In genomic region chrX:153927686-153927935, GRCh38 we compare ENCODE assay signal across 8 cellular contexts. TPM values are rescaled to one million over a fixed set of nuclear protein-coding genes. Genes with fewer than 3 reads are reported as not detected.
DNase-seq lines count a peak whose midpoint lies in the region; ATAC-seq, FAIRE-seq and TF ChIP-seq lines count a peak whose summit lies in the region.

No MANE protein-coding gene starts in this region.

- H3F3A ChIP-seq in OCI-LY1 (ENCODE audit: insufficient read depth, low read length), result no peaks in the 10 kb centered on the region

- no peaks in the 10 kb centered on the region for H3K9me3 ChIP-seq in CD4-positive, alpha-beta T cell (ENCODE audit: control insufficient read depth, low read length)
- H3K9me3 ChIP-seq in OCI-LY1 (ENCODE audit: low read length) (no peaks in the 10 kb centered on the region), endothelial cell of umbilical vein (replicated peaks; ENCODE audit: control insufficient read depth, insufficient read depth, low read length) (no peaks in the 10 kb centered on the region), osteoblast (ENCODE audit: low read depth, low read length) (no peaks in the 10 kb centered on the region)

- peaks cover 31% of the 10 kb centered on the region; the same call in 1 of the 2 replicates for H3K36me3 ChIP-seq in OCI-LY1 (ENCODE audit: insufficient read depth, low read length)
- peaks cover 0 to 14% of the 10 kb centered on the region in 2 experiments for H3K36me3 ChIP-seq in endothelial cell of umbilical vein (ENCODE audit: control insufficient read depth in 2 of 2, extremely low read depth in 1 of 2, insufficient read depth in 2 of 2, low read length in 2 of 2)
- peaks cover 22% of the 10 kb centered on the region for H3K36me3 ChIP-seq in osteoblast (ENCODE audit: insufficient read depth, low read length)

- peak in 1 of 10 experiments; percentile 15 for DNase-seq in CD4-positive, alpha-beta T cell
- DNase-seq in endothelial cell of umbilical vein (ENCODE audit: low read depth, low spot score) (no peak), osteoblast (ENCODE audit: insufficient read length, low spot score, missing footprints) (no peak), iPS-NIHi7 (ENCODE audit: extremely low spot score) (no peak), ecto neural progenitor cell (ENCODE audit: low spot score) (no peak)

- peaks cover 56% of the 10 kb centered on the region for H3K36me3 Mint-ChIP-seq in CD4-positive, alpha-beta T cell (ENCODE audit: low read depth)

- no peaks in the 10 kb centered on the region for H3K9me1 ChIP-seq in endothelial cell of umbilical vein (replicated peaks; ENCODE audit: control insufficient read depth, extremely low read depth, insufficient read depth, low read length)

- peak overlapping the region; percentile 93 for H3K4me3 Mint-ChIP-seq in CD4-positive, alpha-beta T cell

- BruUV-seq in endothelial cell of umbilical vein (replicated peaks; lab: Mats Ljungman, UMichigan), result TSS peak; percentile 38

- no peak for TF ChIP-seq POLR2A in endothelial cell of umbilical vein (IDR thresholded peaks at IDR 0.05; ENCODE audit: low read depth, low read length)

- H3K4me3 ChIP-seq in OCI-LY1 (ENCODE audit: low read depth, low read length, poor library complexity, severe bottlenecking) (peak overlapping the region; percentile 95), endothelial cell of umbilical vein (replicated peaks in 1 of 3; ENCODE audit: insufficient read depth in 1 of 3, low read depth in 1 of 3, low read length in 3 of 3) (peak overlapping the region in 2 of 3 experiments; percentile 44 to 49), osteoblast (ENCODE audit: insufficient read depth, low read length) (peak overlapping the region; percentile 76)

- H3K4me1 Mint-ChIP-seq in CD4-positive, alpha-beta T cell (ENCODE audit: low read depth), result peaks cover 43% of the 10 kb centered on the region

- dilution Hi-C loops in endothelial cell of umbilical vein (cut with MboI; ENCODE audit: extremely low pct_ligation_motif_present, low sequenced_read_pairs), result no loop called here

- H3K79me2 ChIP-seq in OCI-LY1 (ENCODE audit: insufficient read depth, low read length) (no peaks in the 10 kb centered on the region), endothelial cell of umbilical vein (ENCODE audit: control insufficient read depth, insufficient read depth, low read length) (peaks cover 13% of the 10 kb centered on the region), osteoblast (ENCODE audit: insufficient read depth, low read length) (peaks cover 18% of the 10 kb centered on the region)

- H2AFZ ChIP-seq in OCI-LY1 (ENCODE audit: low read length) (no peak overlapping the region), endothelial cell of umbilical vein (ENCODE audit: low read depth, low read length) (no peak overlapping the region), osteoblast (ENCODE audit: low read length) (peak overlapping the region; percentile 61)

- peaks cover 59% of the 10 kb centered on the region for H3K4me1 ChIP-seq in OCI-LY1 (ENCODE audit: insufficient read depth, low read length, severe bottlenecking)
- peaks cover 45% of the 10 kb centered on the region for H3K4me1 ChIP-seq in endothelial cell of umbilical vein (ENCODE audit: control insufficient read depth, extremely low read depth, insufficient read depth, low read length)
- peaks cover 2% of the 10 kb centered on the region for H3K4me1 ChIP-seq in osteoblast (ENCODE audit: insufficient read depth, low read length)

- H3K27ac Mint-ChIP-seq in CD4-positive, alpha-beta T cell, result peak overlapping the region; percentile 99

- TF ChIP-seq CTCF in CD4-positive, alpha-beta T cell (IDR thresholded peaks at IDR 0.05), result no peak
- TF ChIP-seq CTCF in OCI-LY1 (IDR thresholded peaks at IDR 0.05; ENCODE audit: low read length), result no peak
- TF ChIP-seq CTCF in endothelial cell of umbilical vein (IDR thresholded peaks at IDR 0.05; ENCODE audit: extremely low read depth in 1 of 2, insufficient read depth in 1 of 2, low read depth in 1 of 2, low read length in 2 of 2), result no peak
- no peak for TF ChIP-seq CTCF in osteoblast (IDR thresholded peaks at IDR 0.05; ENCODE audit: extremely low read depth, low read depth, low read length)

- H3K27me3 Mint-ChIP-seq in CD4-positive, alpha-beta T cell, result no peaks in the 10 kb centered on the region

- H3K9me2 ChIP-seq in OCI-LY1 (ENCODE audit: low read depth, low read length), result no peaks in the 10 kb centered on the region

- no peak for ATAC-seq in CD4-positive, alpha-beta T cell (ENCODE audit: poor library complexity)
- no peak for ATAC-seq in GM18502 (IDR thresholded peaks at IDR 0.05; ENCODE audit: poor library complexity, unreplicated experiment)
- ATAC-seq in HG02610 (IDR thresholded peaks at IDR 0.05; ENCODE audit: unreplicated experiment), result no peak

- POLR2A ChIA-PET in CD4-positive, alpha-beta T cell (lab: Charles Lee), result interaction anchor here (1.0 to 7.2 kb wide), 17 partner anchors 9 to 986 kb away, joined by 3 to 196 read pairs (median 6); partner anchors contain the start of genes AVPR2, HCFC1, IDH3G and IKBKG
- POLR2A ChIA-PET in endothelial cell of umbilical vein (lab: Charles Lee), result interaction anchor here (1.6 kb wide), 1 partner anchor 20 kb away, joined by 4 read pairs; no protein-coding TSS in a partner anchor

- no peaks in the 10 kb centered on the region for H3K9me3 Mint-ChIP-seq in CD4-positive, alpha-beta T cell

- intact Hi-C loops in CD4-positive, alpha-beta T cell (cut with DNase I, micrococcal nuclease), result loop anchor here (1.0 to 2.0 kb wide), 2 partner anchors 40 to 133 kb away; partner anchors contain the start of genes IDH3G (in 1 of the 2) and SSR4 (in 1 of the 2)
- intact Hi-C loops in endothelial cell of umbilical vein (cut with micrococcal nuclease), result loop anchor here (1.0 kb wide), 1 partner anchor 163 kb away; the partner anchor contains the start of gene PLXNB3

- H3K27me3 ChIP-seq in CD4-positive, alpha-beta T cell (ENCODE audit: control insufficient read depth, insufficient read depth, low read length), result no peaks in the 10 kb centered on the region
- H3K27me3 ChIP-seq in OCI-LY1 (ENCODE audit: insufficient read depth, low read length) (no peaks in the 10 kb centered on the region), endothelial cell of umbilical vein (ENCODE audit: control insufficient read depth in 2 of 2, insufficient read depth in 2 of 2, low read length in 2 of 2) (no peaks in the 10 kb centered on the region), osteoblast (ENCODE audit: insufficient read depth, low read length) (peaks cover 6% of the 10 kb centered on the region)

- H4K20me1 ChIP-seq in OCI-LY1 (ENCODE audit: insufficient read depth, low read length) (no peaks in the 10 kb centered on the region), endothelial cell of umbilical vein (replicated peaks; ENCODE audit: control insufficient read depth, extremely low read depth, insufficient read depth, low read length) (no peaks in the 10 kb centered on the region), osteoblast (ENCODE audit: insufficient read depth, low read length) (peaks cover 30% of the 10 kb centered on the region)

- peak overlapping the region; percentile 97 for H3K9ac ChIP-seq in OCI-LY1 (ENCODE audit: low read length)
- H3K9ac ChIP-seq in endothelial cell of umbilical vein (replicated peaks; ENCODE audit: extremely low read depth, insufficient read depth, low read length), result peak overlapping the region; percentile 96

- H3K27ac ChIP-seq in CD4-positive, alpha-beta T cell (ENCODE audit: low read depth, low read length), result peak overlapping the region; percentile 97
- H3K27ac ChIP-seq in OCI-LY1 (ENCODE audit: low read depth, low read length, poor library complexity, severe bottlenecking) (peak overlapping the region; percentile 100), endothelial cell of umbilical vein (ENCODE audit: insufficient read depth, low read depth, low read length) (peak overlapping the region; percentile 100), osteoblast (ENCODE audit: low read depth, low read length) (peak overlapping the region; percentile 78)

- no peak for FAIRE-seq in endothelial cell of umbilical vein (lab: Jason Lieb, UNC)

- H3K4me2 ChIP-seq in OCI-LY1 (ENCODE audit: low read length), result peak overlapping the region; percentile 95
- peak overlapping the region; percentile 77 for H3K4me2 ChIP-seq in endothelial cell of umbilical vein (ENCODE audit: insufficient read depth, low read length)
- H3K4me2 ChIP-seq in osteoblast (ENCODE audit: insufficient read depth, low read length), result peak overlapping the region; percentile 71

- CTCF ChIA-PET in CD4-positive, alpha-beta T cell (lab: Charles Lee), result interaction anchor here (1.4 to 8.3 kb wide), 3 partner anchors 9 to 41 kb away, joined by 3 to 101 read pairs (median 5); no protein-coding TSS in a partner anchor
- CTCF ChIA-PET in endothelial cell of umbilical vein (lab: Charles Lee), result interaction anchor here (1.6 to 9.0 kb wide), 2 partner anchors 12 to 21 kb away, joined by 3 to 253 read pairs; partner anchors contain the start of gene RENBP

RNA-seq across cellular contexts. Expression of gene ARHGAP4, which starts 1.5 kb away (rescaled TPM):
- total RNA-seq in CD4-positive, alpha-beta T cell, result 100 to 1,000 TPM; 456 to 463 TPM
- total RNA-seq in endothelial cell of umbilical vein, result 31.9 and 33.3 TPM in 2 replicates
- 20.9 and 24.5 TPM in 2 replicates for polyA plus RNA-seq in endothelial cell of umbilical vein
- polyA plus RNA-seq in endothelial cell of umbilical vein (2011; cell fraction: cytosol; rRNA removed), result 8.0 and 11.2 TPM in 2 replicates
- 100 and 121 TPM in 2 replicates for polyA plus RNA-seq in endothelial cell of umbilical vein (2011; cell fraction: nucleus; rRNA removed)
- polyA plus RNA-seq in endothelial cell of umbilical vein (2012), result 8.5 and 13.1 TPM in 2 replicates
- 9.0 and 20.8 TPM in 2 replicates for polyA minus RNA-seq in endothelial cell of umbilical vein
- polyA minus RNA-seq in endothelial cell of umbilical vein (2011; cell fraction: cytosol; rRNA and poly(A)+ RNA removed), result not detected
- 24.9 and 33.5 TPM in 2 replicates for polyA minus RNA-seq in endothelial cell of umbilical vein (2011; cell fraction: nucleus; rRNA and poly(A)+ RNA removed)
- 0.88 and 1.4 TPM in 2 replicates for total RNA-seq in osteoblast

RNA-seq across cellular contexts. Expression of gene NAA10, which starts 7.2 kb away (rescaled TPM):
- 10 to 100 TPM; 41.5 to 42.0 TPM for total RNA-seq in CD4-positive, alpha-beta T cell
- total RNA-seq in endothelial cell of umbilical vein, result 143 and 144 TPM in 2 replicates
- polyA plus RNA-seq in endothelial cell of umbilical vein, result 141 and 169 TPM in 2 replicates
- 183 and 186 TPM in 2 replicates for polyA plus RNA-seq in endothelial cell of umbilical vein (2011; cell fraction: cytosol; rRNA removed)
- polyA plus RNA-seq in endothelial cell of umbilical vein (2011; cell fraction: nucleus; rRNA removed), result 181 and 188 TPM in 2 replicates
- polyA plus RNA-seq in endothelial cell of umbilical vein (2012), result 142 and 148 TPM in 2 replicates
- polyA minus RNA-seq in endothelial cell of umbilical vein, result 53.2 and 57.4 TPM in 2 replicates
- 62.0 TPM for polyA minus RNA-seq in endothelial cell of umbilical vein (2011; cell fraction: cytosol; rRNA and poly(A)+ RNA removed)
- 30.4 and 32.5 TPM in 2 replicates for polyA minus RNA-seq in endothelial cell of umbilical vein (2011; cell fraction: nucleus; rRNA and poly(A)+ RNA removed)
- total RNA-seq in osteoblast, result 43.4 and 46.3 TPM in 2 replicates

RNA-seq across cellular contexts. Expression of gene RENBP, which starts 16.8 kb away (rescaled TPM):
- total RNA-seq in CD4-positive, alpha-beta T cell, result 1 to 10 TPM; 8.6 to 9.3 TPM
- 6.2 and 8.0 TPM in 2 replicates for total RNA-seq in endothelial cell of umbilical vein
- 16.0 and 16.2 TPM in 2 replicates for polyA plus RNA-seq in endothelial cell of umbilical vein
- polyA plus RNA-seq in endothelial cell of umbilical vein (2011; cell fraction: cytosol; rRNA removed), result 5.4 and 7.2 TPM in 2 replicates
- polyA plus RNA-seq in endothelial cell of umbilical vein (2011; cell fraction: nucleus; rRNA removed), result 18.0 and 23.3 TPM in 2 replicates
- 5.5 and 12.4 TPM in 2 replicates for polyA plus RNA-seq in endothelial cell of umbilical vein (2012)
- 5.5 and 13.2 TPM in 2 replicates for polyA minus RNA-seq in endothelial cell of umbilical vein
- polyA minus RNA-seq in endothelial cell of umbilical vein (2011; cell fraction: cytosol; rRNA and poly(A)+ RNA removed), result not detected
- 5.1 and 5.9 TPM in 2 replicates for polyA minus RNA-seq in endothelial cell of umbilical vein (2011; cell fraction: nucleus; rRNA and poly(A)+ RNA removed)
- 6.5 TPM in 2 replicates for total RNA-seq in osteoblast

RNA-seq across cellular contexts. Expression of gene AVPR2, which starts 23.1 kb away (rescaled TPM):
- total RNA-seq in CD4-positive, alpha-beta T cell, result not detected
- total RNA-seq in endothelial cell of umbilical vein (not detected in 2 replicates), osteoblast (not detected in 2 replicates)
- not detected in 2 replicates for polyA plus RNA-seq in endothelial cell of umbilical vein
- not detected in 2 replicates for polyA plus RNA-seq in endothelial cell of umbilical vein (2011; cell fraction: cytosol; rRNA removed)
- polyA plus RNA-seq in endothelial cell of umbilical vein (2011; cell fraction: nucleus; rRNA removed), result not detected in 2 replicates
- not detected in 2 replicates for polyA plus RNA-seq in endothelial cell of umbilical vein (2012)
- polyA minus RNA-seq in endothelial cell of umbilical vein, result not detected in 2 replicates
- polyA minus RNA-seq in endothelial cell of umbilical vein (2011; cell fraction: cytosol; rRNA and poly(A)+ RNA removed), result not detected
- not detected in 2 replicates for polyA minus RNA-seq in endothelial cell of umbilical vein (2011; cell fraction: nucleus; rRNA and poly(A)+ RNA removed)

RNA-seq across cellular contexts. Expression of gene L1CAM, which starts 41.6 kb away (rescaled TPM):
- total RNA-seq in CD4-positive, alpha-beta T cell, result 1 to 10 TPM in 1 of 2 experiments, under 1 TPM in 1; 0.89 to 1.2 TPM
- not detected in 2 replicates for total RNA-seq in endothelial cell of umbilical vein
- polyA plus RNA-seq in endothelial cell of umbilical vein, result 0.01 and 0.02 TPM in 2 replicates
- 0.07 and 0.08 TPM in 2 replicates for polyA plus RNA-seq in endothelial cell of umbilical vein (2011; cell fraction: cytosol; rRNA removed)
- 0.08 TPM in 1 of 2 replicates, not detected in the other for polyA plus RNA-seq in endothelial cell of umbilical vein (2011; cell fraction: nucleus; rRNA removed)
- polyA plus RNA-seq in endothelial cell of umbilical vein (2012), result 0.14 and 0.16 TPM in 2 replicates
- polyA minus RNA-seq in endothelial cell of umbilical vein, result 0.11 TPM in 1 of 2 replicates, not detected in the other
- 100 TPM for polyA minus RNA-seq in endothelial cell of umbilical vein (2011; cell fraction: cytosol; rRNA and poly(A)+ RNA removed)
- polyA minus RNA-seq in endothelial cell of umbilical vein (2011; cell fraction: nucleus; rRNA and poly(A)+ RNA removed), result 0.10 and 0.43 TPM in 2 replicates
- total RNA-seq in osteoblast, result under 0.01 TPM in 2 replicates

Comparison
In these comparisons a context has a peak if more than half of its experiments do, and no peak if none do; other contexts are left out.
1. RNA of gene ARHGAP4, which starts 1.5 kb away (total RNA-seq): 456 to 463 TPM in CD4-positive, alpha-beta T cell and 31.9 to 33.3 TPM in endothelial cell of umbilical vein; 0.88 to 1.4 TPM in osteoblast; every median in the first group is over 10 times any median in the second.
2. Peak in every context shown above with its lines, with median percentiles within 50 percentile points of each other: H3K27ac ChIP-seq, H3K4me2 ChIP-seq and H3K4me3 ChIP-seq.